In genomic region chr7:99387912-99388311, GRCh38 we compare ENCODE assay signal across 23 cellular contexts.
"Had no signal": no experiment of that assay in that cellular context is flagged by ENCODE, and none has a peak within 500 bp of the region (broad histone marks: within the 10 kb centered on the region; RNA-seq: fewer than 3 reads in every experiment).

No MANE protein-coding gene starts in this region.

- DNase-seq: activated CD4-positive, alpha-beta T cell treated with anti-CD3 and anti-CD28 coated beads for 1 hour; activated CD4-positive, alpha-beta T cell treated with anti-CD3 and anti-CD28 coated beads, Interleukin-2, amount 50 U/mL, for 1 hour; activated CD8-positive, alpha-beta memory T cell treated with anti-CD3 and anti-CD28 coated beads for 24 hours; activated CD8-positive, alpha-beta memory T cell treated with anti-CD3 and anti-CD28 coated beads, Interleukin-2, amount 50 U/mL, for 4 hours; activated naive CD4-positive, alpha-beta T cell treated with anti-CD3 and anti-CD28 coated beads, Interleukin-2, amount 50 U/mL, for 16 hours; activated naive CD8-positive, alpha-beta T cell treated with anti-CD3 and anti-CD28 coated beads, Interleukin-2, amount 50 U/mL, for 24 hours; activated T-cell treated with anti-CD3 and anti-CD28 coated beads, Interleukin-2, amount 50 U/mL, for 4 hours; dermis blood vessel endothelial cell; effector CD8-positive, alpha-beta T cell; foreskin melanocyte; immature natural killer cell; kidney glomerular epithelial cell; naive thymus-derived CD8-positive, alpha-beta T cell; ovary; stimulated activated CD4-positive, alpha-beta T cell treated with anti-CD3 and anti-CD28 coated beads, Interleukin-4, amount 100 ng/mL, for 24 hours; stimulated activated naive CD4-positive, alpha-beta T cell treated with Interleukin-2 at 50 U/mL for 16 hours; T-helper 1 cell; T-helper 9 cell; upper lobe of left lung had no signal

- H3K36me3 ChIP-seq: ovary had no signal

- H3K27me3 ChIP-seq: hepatocyte, left lung, ovary, upper lobe of left lung had no signal

- H2AFZ ChIP-seq: hepatocyte had no signal

- H3K4me3 ChIP-seq: hepatocyte, left lung, ovary, prostate gland, upper lobe of left lung had no signal

- H3K27ac ChIP-seq: hepatocyte, left lung, ovary, prostate gland, upper lobe of left lung had no signal

- ATAC-seq: activated naive CD8-positive, alpha-beta T cell treated with anti-CD3 and anti-CD28 coated beads, Interleukin-2, amount 50 U/mL, for 24 hours; activated T-cell treated with anti-CD3 and anti-CD28 coated beads, Interleukin-2, amount 50 U/mL, for 4 hours; esophagus mucosa; left lung; naive thymus-derived CD8-positive, alpha-beta T cell had no signal

- H3K4me2 ChIP-seq: hepatocyte had no signal

- H3K4me1 ChIP-seq: prostate gland had no signal

- H3K9me3 ChIP-seq: left lung, ovary, prostate gland, upper lobe of left lung had no signal
